Comparison of ENCODE assay signal across 6 cellular contexts in the genomic region with DNA sequence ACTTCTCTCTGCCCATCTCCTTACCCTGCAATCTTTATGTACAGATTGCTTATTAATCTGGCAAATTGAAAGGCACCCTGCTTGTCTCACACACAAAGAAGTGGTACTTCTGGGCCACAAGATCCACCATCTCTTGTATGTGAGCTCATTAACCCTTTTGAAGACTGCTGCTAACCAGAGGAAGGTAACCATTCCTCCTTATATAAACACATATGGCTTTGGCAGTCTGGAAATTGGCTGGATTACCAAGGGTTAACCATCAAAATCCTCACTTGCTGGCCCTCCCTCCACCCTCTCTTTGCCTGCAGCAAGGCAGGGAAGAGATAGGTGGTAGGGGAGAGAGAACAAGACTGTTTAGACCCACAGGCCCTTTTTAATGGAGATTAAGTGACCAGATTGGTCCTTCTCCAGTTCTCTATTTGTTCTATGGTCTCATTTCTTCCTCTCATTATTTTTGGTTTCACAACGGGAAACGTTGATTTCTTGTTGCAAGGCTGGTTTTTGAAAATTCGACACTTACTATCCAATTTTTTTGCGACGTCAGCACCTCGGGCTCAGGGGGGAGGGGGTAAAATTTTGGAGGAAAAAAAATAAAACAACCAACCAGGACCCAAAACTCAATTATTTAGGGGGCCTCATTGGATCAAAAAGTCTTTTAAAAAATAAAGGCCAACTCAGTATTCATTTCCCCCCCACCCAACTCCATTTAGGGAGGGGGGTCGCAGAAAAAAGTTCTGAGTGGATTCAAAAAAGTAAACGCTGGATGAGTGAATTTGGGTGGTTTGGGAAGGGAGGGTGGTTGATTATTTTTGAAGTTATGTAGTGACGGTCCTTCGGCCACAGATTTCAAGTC. TPM values are rescaled to one million over a fixed set of nuclear protein-coding genes. Genes with fewer than 3 reads are reported as not detected.
DNase-seq lines count a peak whose midpoint lies in the region; ATAC-seq and TF ChIP-seq lines count a peak whose summit lies in the region.

No MANE protein-coding gene starts in this region.

- no peaks in the 10 kb centered on the region for H3K9me3 Mint-ChIP-seq in activated T-cell treated with anti-CD3 and anti-CD28 coated beads, Interleukin-2, amount 50 U/mL, for 24 hours
- H3K9me3 Mint-ChIP-seq in immature natural killer cell (peaks cover 0 to 9% (median 2%) of the 10 kb centered on the region in 6 donors), type B pancreatic cell (no peaks in the 10 kb centered on the region)

- peaks cover 54% of the 10 kb centered on the region for H3K4me1 Mint-ChIP-seq in activated T-cell treated with anti-CD3 and anti-CD28 coated beads, Interleukin-2, amount 50 U/mL, for 24 hours (ENCODE audit: low read depth)
- peaks cover 48 to 57% of the 10 kb centered on the region in 2 donors for H3K4me1 Mint-ChIP-seq in immature natural killer cell
- peaks cover 42% of the 10 kb centered on the region for H3K4me1 Mint-ChIP-seq in type B pancreatic cell (ENCODE audit: unreplicated experiment)

- peak overlapping the region; percentile 93 for H3K4me3 Mint-ChIP-seq in activated T-cell treated with anti-CD3 and anti-CD28 coated beads, Interleukin-2, amount 50 U/mL, for 24 hours
- H3K4me3 Mint-ChIP-seq in immature natural killer cell, result peak overlapping the region; percentile 99 to 100 (median 99)
- H3K4me3 Mint-ChIP-seq in type B pancreatic cell, result peak overlapping the region; percentile 95

- H3K36me3 Mint-ChIP-seq in activated T-cell treated with anti-CD3 and anti-CD28 coated beads, Interleukin-2, amount 50 U/mL, for 24 hours (ENCODE audit: low read depth), result peaks cover 93% of the 10 kb centered on the region
- peaks cover 22 to 31% (median 24%) of the 10 kb centered on the region in 3 donors for H3K36me3 Mint-ChIP-seq in immature natural killer cell
- peaks cover 30% of the 10 kb centered on the region for H3K36me3 Mint-ChIP-seq in type B pancreatic cell

- ATAC-seq in GM21576 (IDR thresholded peaks at IDR 0.05; ENCODE audit: unreplicated experiment), result no peak

- DNase-seq in Ammon's horn (ENCODE audit: low spot score) (peak; percentile 41), M059J (ENCODE audit: low read depth) (peak; percentile 59), immature natural killer cell (peak; percentile 61 to 63 (median 63)), type B pancreatic cell (ENCODE audit: extremely low spot score, unreplicated experiment) (no peak)
- DNase-seq in activated T-cell treated with anti-CD3 and anti-CD28 coated beads, Interleukin-2, amount 50 U/mL, for 24 hours, result peak; percentile 59

- H3K27ac Mint-ChIP-seq in activated T-cell treated with anti-CD3 and anti-CD28 coated beads, Interleukin-2, amount 50 U/mL, for 24 hours, result peak overlapping the region; percentile 99
- peak overlapping the region; percentile 99 to 100 (median 100) for H3K27ac Mint-ChIP-seq in immature natural killer cell
- peak overlapping the region; percentile 100 for H3K27ac Mint-ChIP-seq in type B pancreatic cell

- H3K27me3 Mint-ChIP-seq in activated T-cell treated with anti-CD3 and anti-CD28 coated beads, Interleukin-2, amount 50 U/mL, for 24 hours, result no peaks in the 10 kb centered on the region
- peaks cover 29 to 36% (median 35%) of the 10 kb centered on the region in 3 donors for H3K27me3 Mint-ChIP-seq in immature natural killer cell (ENCODE audit: low read depth in 3 of 3)
- peaks cover 21% of the 10 kb centered on the region for H3K27me3 Mint-ChIP-seq in type B pancreatic cell

- TF ChIP-seq CTCF in type B pancreatic cell (conservative IDR thresholded peaks at IDR 0.05), result no peak

RNA-seq across cellular contexts. Expression of a gene that starts 0.9 kb away (rescaled TPM):
- total RNA-seq in M059J (2014; rRNA removed; shearing (Covaris generic)), result 17.9 and 28.8 TPM in 2 replicates
- polyA plus RNA-seq in immature natural killer cell, result 10 to 100 TPM in 2 of 3 donors, 1 to 10 TPM in 1; 5.5 to 30.0 (median 12.9) TPM
- 84.3 and 116 TPM in 2 replicates for total RNA-seq in type B pancreatic cell (ENCODE audit: low replicate concordance)

RNA-seq across cellular contexts. Expression of a gene that starts 1.5 kb away (rescaled TPM):
- total RNA-seq in M059J (2014; rRNA removed; shearing (Covaris generic)), result 85.5 and 108 TPM in 2 replicates
- 100 to 1,000 TPM in 2 of 3 donors, 10 to 100 TPM in 1; 86.6 to 114 (median 102) TPM for polyA plus RNA-seq in immature natural killer cell
- 39.8 and 45.3 TPM in 2 replicates for total RNA-seq in type B pancreatic cell (ENCODE audit: low replicate concordance)

RNA-seq across cellular contexts. Expression of a gene that starts 10.5 kb away (rescaled TPM):
- total RNA-seq in M059J (2014; rRNA removed; shearing (Covaris generic)), result 13.2 and 22.2 TPM in 2 replicates
- polyA plus RNA-seq in immature natural killer cell, result 1 to 10 TPM in 1 of 3 donors, under 1 TPM in 1, not detected in 1; 0.43 to 3.1 TPM
- total RNA-seq in type B pancreatic cell (ENCODE audit: low replicate concordance), result 23.1 and 47.0 TPM in 2 replicates

RNA-seq across cellular contexts. Expression of a gene that starts 30.7 kb away (rescaled TPM):
- total RNA-seq in M059J (2014; rRNA removed; shearing (Covaris generic)), result 9.1 and 12.2 TPM in 2 replicates
- 10 to 100 TPM in 1 of 3 donors, 1 to 10 TPM in 2; 4.3 to 16.5 (median 9.8) TPM for polyA plus RNA-seq in immature natural killer cell
- 16.0 and 27.1 TPM in 2 replicates for total RNA-seq in type B pancreatic cell (ENCODE audit: low replicate concordance)

RNA-seq across cellular contexts. Expression of a gene that starts 44.9 kb away (rescaled TPM):
- 56.3 and 95.3 TPM in 2 replicates for total RNA-seq in M059J (2014; rRNA removed; shearing (Covaris generic))
- 10 to 100 TPM in 2 of 3 donors, 1 to 10 TPM in 1; 4.3 to 50.1 (median 15.2) TPM for polyA plus RNA-seq in immature natural killer cell
- total RNA-seq in type B pancreatic cell (ENCODE audit: low replicate concordance), result 64.2 and 69.2 TPM in 2 replicates
